17 cellular contexts compared by ENCODE assay signal in the genomic region with DNA sequence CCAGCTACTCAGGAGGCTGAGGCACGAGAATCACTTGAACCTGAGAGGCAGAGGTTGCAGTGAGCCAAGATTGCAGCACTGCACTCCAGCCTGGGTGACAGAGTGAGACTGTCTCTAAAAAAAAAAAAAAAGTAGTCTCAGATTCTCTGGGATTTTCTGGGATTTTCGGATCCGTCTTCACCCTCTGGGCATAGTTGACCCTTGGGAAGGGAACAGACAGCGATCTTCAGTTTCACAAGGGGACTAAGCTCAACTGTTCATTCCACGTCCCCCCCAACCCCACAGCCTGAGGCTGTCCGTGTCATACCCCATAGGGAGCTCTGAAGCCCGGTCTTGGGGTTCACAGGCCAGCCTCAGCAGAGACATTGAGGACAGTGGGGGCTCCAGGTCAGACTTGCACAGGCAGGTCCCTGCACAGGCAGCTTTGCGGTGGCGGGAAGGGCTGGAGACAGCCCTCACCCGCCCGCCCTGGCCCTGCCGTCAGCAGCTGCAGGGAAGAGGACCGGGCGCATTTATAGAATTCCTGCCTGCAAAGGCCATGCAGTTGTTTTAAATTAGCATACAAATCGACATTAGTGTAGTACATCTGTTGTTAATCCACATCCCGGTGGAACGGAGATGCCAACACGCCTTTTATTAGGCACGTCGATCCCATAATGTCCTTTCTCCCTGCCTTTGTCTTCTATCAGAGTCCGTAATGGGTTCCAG.
DNase-seq lines count a peak whose midpoint lies in the region; ATAC-seq and TF ChIP-seq lines count a peak whose summit lies in the region.
"Had no signal": no experiment of that assay in that cellular context is flagged by ENCODE, and none has a peak within 500 bp of the region (broad histone marks: within the 10 kb centered on the region; RNA-seq: fewer than 3 reads in every experiment).

No MANE protein-coding gene starts in this region.

- H3K36me3 Mint-ChIP-seq in chondrocyte (ENCODE audit: low read depth) (no peaks in the 10 kb centered on the region), type B pancreatic cell (no peaks in the 10 kb centered on the region)
- no peaks in the 10 kb centered on the region for H3K36me3 Mint-ChIP-seq in stimulated activated naive B cell treated with anti-CD40 and anti-IgM and Interleukin-4, amounts not matched to agents 10 μg/mL and 1 μg/mL and 100 μg/mL, for 72 hours
- H3K36me3 Mint-ChIP-seq: activated naive CD8-positive, alpha-beta T cell treated with anti-CD3 and anti-CD28 coated beads, Interleukin-2, amount 10 ng/mL, durations not matched to agents 7 days and 5 days; CD8-positive, alpha-beta memory T cell had no signal

- H3K4me3 Mint-ChIP-seq in chondrocyte (ENCODE audit: unreplicated experiment) = no peak overlapping the region
- H3K4me3 Mint-ChIP-seq in type B pancreatic cell = no peak overlapping the region
- H3K4me3 Mint-ChIP-seq in stimulated activated naive B cell treated with anti-CD40 and anti-IgM and Interleukin-4, amounts not matched to agents 10 μg/mL and 1 μg/mL and 100 μg/mL, for 72 hours = no peak overlapping the region
- H3K4me3 Mint-ChIP-seq: activated CD4-positive, alpha-beta T cell treated with anti-CD3 and anti-CD28 coated beads, Interleukin-2, amount 10 ng/mL, durations not matched to agents 24 days and 14 days; activated naive CD8-positive, alpha-beta T cell treated with anti-CD3 and anti-CD28 coated beads, Interleukin-2, amount 10 ng/mL, durations not matched to agents 7 days and 5 days; CD8-positive, alpha-beta memory T cell; central memory CD8-positive, alpha-beta T cell had no signal

- peak overlapping the region; percentile 63 for H3K27ac Mint-ChIP-seq in chondrocyte (ENCODE audit: unreplicated experiment)
- H3K27ac Mint-ChIP-seq in type B pancreatic cell = peak overlapping the region; percentile 69
- no peak overlapping the region for H3K27ac Mint-ChIP-seq in stimulated activated naive B cell treated with anti-CD40 and anti-IgM and Interleukin-4, amounts not matched to agents 10 μg/mL and 1 μg/mL and 100 μg/mL, for 72 hours
- H3K27ac Mint-ChIP-seq: activated CD4-positive, alpha-beta T cell treated with anti-CD3 and anti-CD28 coated beads, Interleukin-2, amount 10 ng/mL, durations not matched to agents 24 days and 14 days; activated naive CD8-positive, alpha-beta T cell treated with anti-CD3 and anti-CD28 coated beads, Interleukin-2, amount 10 ng/mL, durations not matched to agents 7 days and 5 days; CD8-positive, alpha-beta memory T cell had no signal

- DNase-seq in cardiac muscle cell (ENCODE audit: low read depth in 1 of 2, low spot score in 1 of 2) (peak; percentile 12 to 14), heart right ventricle (no peak), chondrocyte (ENCODE audit: low spot score) (no peak), islet precursor cell (peak; percentile 95), type B pancreatic cell (ENCODE audit: extremely low spot score, unreplicated experiment) (no peak)
- no peak for DNase-seq in stimulated activated naive B cell treated with anti-CD40 and anti-IgM and Interleukin-4, amounts not matched to agents 10 μg/mL and 1 μg/mL and 100 μg/mL, for 72 hours
- DNase-seq in activated CD8-positive, alpha-beta memory T cell treated with anti-CD3 and anti-CD28 coated beads for 24 hours = no peak
- DNase-seq: activated CD4-positive, alpha-beta T cell treated with anti-CD3 and anti-CD28 coated beads, Interleukin-2, amount 10 ng/mL, durations not matched to agents 24 days and 14 days; activated naive CD8-positive, alpha-beta T cell treated with anti-CD3 and anti-CD28 coated beads, Interleukin-2, amount 10 ng/mL, durations not matched to agents 7 days and 5 days; activated T-cell treated with anti-CD3 and anti-CD28 coated beads, Interleukin-2, amount 50 U/mL, for 1 hour; CD8-positive, alpha-beta memory T cell; NCI-H1048; NCI-H82; psoas muscle; testis had no signal

- H3K4me1 Mint-ChIP-seq in chondrocyte (ENCODE audit: low read depth) = peaks cover 25% of the 10 kb centered on the region
- peaks cover 18% of the 10 kb centered on the region for H3K4me1 Mint-ChIP-seq in type B pancreatic cell (ENCODE audit: unreplicated experiment)
- H3K4me1 Mint-ChIP-seq in stimulated activated naive B cell treated with anti-CD40 and anti-IgM and Interleukin-4, amounts not matched to agents 10 μg/mL and 1 μg/mL and 100 μg/mL, for 72 hours = no peaks in the 10 kb centered on the region
- H3K4me1 Mint-ChIP-seq: activated CD4-positive, alpha-beta T cell treated with anti-CD3 and anti-CD28 coated beads, Interleukin-2, amount 10 ng/mL, durations not matched to agents 24 days and 14 days; activated naive CD8-positive, alpha-beta T cell treated with anti-CD3 and anti-CD28 coated beads, Interleukin-2, amount 10 ng/mL, durations not matched to agents 7 days and 5 days; CD8-positive, alpha-beta memory T cell; central memory CD8-positive, alpha-beta T cell had no signal

- TF ChIP-seq CTCF in cardiac muscle cell (IDR thresholded peaks at IDR 0.05; ENCODE audit: low read depth, low read length) (no peak), heart right ventricle (IDR thresholded peaks at IDR 0.05) (no peak), chondrocyte (IDR thresholded peaks at IDR 0.05) (no peak), type B pancreatic cell (conservative IDR thresholded peaks at IDR 0.05) (no peak)

- H3K27me3 ChIP-seq in cardiac muscle cell (no peaks in the 10 kb centered on the region), heart right ventricle (peaks cover 0 to 61% (median 5%) of the 10 kb centered on the region in 7 donors)
- H3K27me3 ChIP-seq: testis had no signal

- no peak overlapping the region for H3K4me3 ChIP-seq in cardiac muscle cell
- H3K4me3 ChIP-seq in heart right ventricle = no peak overlapping the region
- H3K4me3 ChIP-seq: psoas muscle, testis had no signal

- H3K36me3 ChIP-seq in cardiac muscle cell = no peaks in the 10 kb centered on the region
- no peaks in the 10 kb centered on the region for H3K36me3 ChIP-seq in heart right ventricle

- H3K27me3 Mint-ChIP-seq in chondrocyte (ENCODE audit: low read depth) (no peaks in the 10 kb centered on the region), type B pancreatic cell (peaks cover 5% of the 10 kb centered on the region)
- peaks cover 12 to 25% of the 10 kb centered on the region in 2 donors for H3K27me3 Mint-ChIP-seq in stimulated activated naive B cell treated with anti-CD40 and anti-IgM and Interleukin-4, amounts not matched to agents 10 μg/mL and 1 μg/mL and 100 μg/mL, for 72 hours
- H3K27me3 Mint-ChIP-seq: activated CD4-positive, alpha-beta T cell treated with anti-CD3 and anti-CD28 coated beads, Interleukin-2, amount 10 ng/mL, durations not matched to agents 24 days and 14 days had no signal

- H3K4me1 ChIP-seq in cardiac muscle cell (ENCODE audit: low read depth) (no peaks in the 10 kb centered on the region), heart right ventricle (no peaks in the 10 kb centered on the region)
- H3K4me1 ChIP-seq: psoas muscle had no signal

- H3K9me3 ChIP-seq in cardiac muscle cell (ENCODE audit: low read depth) (no peaks in the 10 kb centered on the region), heart right ventricle (no peaks in the 10 kb centered on the region)
- H3K9me3 ChIP-seq: psoas muscle, testis had no signal

- 46 to 58% methylated on average over 21 of the region's 21 CpGs for WGBS in heart right ventricle, 2 donors

- ATAC-seq in heart right ventricle = no peak
- ATAC-seq in stimulated activated naive B cell treated with anti-CD40 and anti-IgM and Interleukin-4, amounts not matched to agents 10 μg/mL and 1 μg/mL and 100 μg/mL, for 72 hours (replicated peaks) = no peak
- no peak for ATAC-seq in GM19463 (IDR thresholded peaks at IDR 0.05; ENCODE audit: unreplicated experiment)
- ATAC-seq: psoas muscle had no signal

- H3K9me3 Mint-ChIP-seq in chondrocyte (ENCODE audit: low read depth) (no peaks in the 10 kb centered on the region), type B pancreatic cell (no peaks in the 10 kb centered on the region)
- no peaks in the 10 kb centered on the region for H3K9me3 Mint-ChIP-seq in stimulated activated naive B cell treated with anti-CD40 and anti-IgM and Interleukin-4, amounts not matched to agents 10 μg/mL and 1 μg/mL and 100 μg/mL, for 72 hours
- H3K9me3 Mint-ChIP-seq: activated CD4-positive, alpha-beta T cell treated with anti-CD3 and anti-CD28 coated beads, Interleukin-2, amount 10 ng/mL, durations not matched to agents 24 days and 14 days; activated naive CD8-positive, alpha-beta T cell treated with anti-CD3 and anti-CD28 coated beads, Interleukin-2, amount 10 ng/mL, durations not matched to agents 7 days and 5 days; central memory CD8-positive, alpha-beta T cell had no signal

- H3K27ac ChIP-seq in cardiac muscle cell (no peak overlapping the region), heart right ventricle (no peak overlapping the region)
- H3K27ac ChIP-seq: psoas muscle, testis had no signal

- intact Hi-C loops in heart right ventricle (cut with DNase I) = no loop called here

Comparison
In these comparisons a context has a peak if more than half of its experiments do, and no peak if none do; other contexts are left out.
1. DNase-seq: peak in cardiac muscle cell (2 of 2) and islet precursor cell (single experiment); none in heart right ventricle (0 of 2), chondrocyte (single experiment), type B pancreatic cell (single experiment), stimulated activated naive B cell treated with anti-CD40 and anti-IgM and Interleukin-4, amounts not matched to agents 10 μg/mL and 1 μg/mL and 100 μg/mL, for 72 hours (single experiment) and activated CD8-positive, alpha-beta memory T cell treated with anti-CD3 and anti-CD28 coated beads for 24 hours (single experiment).